Comparison of ENCODE assay signal across 8 cellular contexts in genomic region chr10:133159950-133160812, GRCh38. TPM values are rescaled to one million over a fixed set of nuclear protein-coding genes. Genes with fewer than 3 reads are reported as not detected.
A peak's percentile ranks its signal among the peaks of the same experiment; 100 is the strongest.
DNase-seq lines count a peak whose midpoint lies in the region; ATAC-seq, FAIRE-seq and TF ChIP-seq lines count a peak whose summit lies in the region.

A gene with protein sequence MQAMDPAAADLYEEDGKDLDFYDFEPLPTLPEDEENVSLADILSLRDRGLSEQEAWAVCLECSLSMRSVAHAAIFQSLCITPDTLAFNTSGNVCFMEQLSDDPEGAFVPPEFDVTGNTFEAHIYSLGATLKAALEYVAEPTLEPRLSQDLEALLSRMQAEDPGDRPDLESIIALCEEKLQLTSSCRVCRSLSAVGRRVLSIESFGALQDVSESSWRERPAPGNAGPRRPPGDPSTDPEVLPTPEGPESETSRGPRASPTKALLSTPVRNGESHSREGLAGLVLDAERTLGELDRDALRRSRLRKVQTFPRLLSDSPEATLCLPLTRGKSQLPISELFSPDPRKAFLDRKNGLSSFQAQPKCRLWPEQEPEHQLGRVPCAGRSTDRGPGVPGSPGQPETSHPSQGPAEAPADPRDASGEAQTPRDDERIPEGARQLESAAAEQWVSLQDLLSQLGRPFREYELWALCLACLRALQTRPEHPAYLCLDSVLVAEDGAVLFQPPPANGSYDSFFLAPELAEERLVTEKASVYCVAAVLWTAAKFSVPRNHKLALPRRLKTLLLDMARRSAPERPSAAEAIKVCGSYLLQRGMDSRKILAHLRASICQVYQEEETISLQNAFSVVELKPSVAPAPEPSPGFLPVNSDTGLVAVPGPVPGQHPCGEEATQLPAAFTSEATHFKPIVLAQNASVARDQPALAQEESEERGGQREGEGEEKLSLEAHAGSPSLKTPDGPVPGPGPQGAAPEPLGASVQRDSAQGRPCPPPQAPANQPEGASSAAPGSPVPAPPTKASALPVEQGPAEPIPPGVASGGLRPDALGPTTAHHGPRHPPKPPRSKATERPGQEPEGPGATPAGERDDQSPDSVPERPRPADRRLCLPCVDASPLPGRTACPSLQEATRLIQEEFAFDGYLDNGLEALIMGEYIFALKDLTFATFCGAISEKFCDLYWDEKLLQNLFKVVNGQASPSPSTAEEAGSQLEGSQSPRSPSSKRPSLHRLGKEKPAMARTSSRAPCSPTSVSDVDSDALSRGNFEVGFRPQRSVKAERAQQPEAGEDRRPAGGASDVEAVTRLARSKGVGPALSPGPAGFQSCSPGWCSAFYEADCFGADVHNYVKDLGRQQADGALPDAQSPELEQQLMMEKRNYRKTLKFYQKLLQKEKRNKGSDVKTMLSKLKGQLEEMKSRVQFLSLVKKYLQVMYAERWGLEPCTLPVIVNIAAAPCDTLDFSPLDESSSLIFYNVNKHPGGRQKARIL (N-terminal part only) (plus strand): TSS chr10:133160219. CDS start chr10:133160468, 249 bp downstream.

- H3K9ac ChIP-seq in ES-I3 (ENCODE audit: low read depth, low read length), result peak within 1 kb of the TSS; percentile 82

- peaks cover 0 to 8% of the 10 kb centered on the region in 2 donors for H3K36me3 Mint-ChIP-seq in naive B cell

- FAIRE-seq in GM12892 (lab: Jason Lieb, UNC), result no peak

- H3K36me3 ChIP-seq in ES-I3 (ENCODE audit: insufficient read depth, low read length), result no peaks in the 10 kb centered on the region

- H3K4me1 ChIP-seq in ES-I3 (ENCODE audit: insufficient read depth, low read length), result peaks cover 23% of the 10 kb centered on the region

- H3K9me3 ChIP-seq in ES-I3 (ENCODE audit: control insufficient read depth, insufficient read depth, low read length), result no peaks in the 10 kb centered on the region

- DNase-seq in RKO (ENCODE audit: low spot score) (peak; percentile 36), naive B cell (no peak), GM12892 (ENCODE audit: insufficient read length) (no peak), NCI-H128 (lab: John Stamatoyannopoulos, UW; ENCODE audit: unreplicated experiment) (no peak), cerebellar cortex (ENCODE audit: low spot score) (no peak)

- ATAC-seq in esophagus mucosa (peak; percentile 50), naive B cell (ENCODE audit: low read depth in 2 of 2) (peak; percentile 40 to 49), GM18873 (IDR thresholded peaks at IDR 0.05; ENCODE audit: low FRiP score, unreplicated experiment) (no peak)

- no peaks in the 10 kb centered on the region for H3K9me3 Mint-ChIP-seq in naive B cell

- TF ChIP-seq POLR2A in GM12892 (IDR thresholded peaks at IDR 0.05; ENCODE audit: low read depth, low read length), result no peak

- H3K4me3 Mint-ChIP-seq in naive B cell, result peak within 1 kb of the TSS in 7 of 8 donors; percentile 29 to 65 (median 47)

- peaks cover 0 to 4% (median 2%) of the 10 kb centered on the region in 3 donors for H3K4me1 Mint-ChIP-seq in naive B cell

- peaks cover 12 to 36% (median 22%) of the 10 kb centered on the region in 3 donors for H3K27me3 Mint-ChIP-seq in naive B cell

- H3K27ac Mint-ChIP-seq in naive B cell, result no peak within 1 kb of the TSS

RNA-seq across cellular contexts. Expression of the gene that starts here (rescaled TPM):
- total RNA-seq in esophagus mucosa, result 3.8 TPM
- polyA plus RNA-seq in naive B cell (ENCODE audit: low read depth in 6 of 6), result under 1 TPM in 3 of 6 donors, not detected in 3; 0.04 to 0.08 (median 0.08) TPM
- 0.04 TPM for polyA plus RNA-seq in GM12892 (2012; ENCODE audit: missing spikeins)

Comparison
In these comparisons a context has a peak if more than half of its experiments do, and no peak if none do; other contexts are left out.
1. Peak in ATAC-seq in naive B cell; RNA of the gene not detected or under 1 TPM.